ENCODE assay signal across 17 cellular contexts in the genomic region with DNA sequence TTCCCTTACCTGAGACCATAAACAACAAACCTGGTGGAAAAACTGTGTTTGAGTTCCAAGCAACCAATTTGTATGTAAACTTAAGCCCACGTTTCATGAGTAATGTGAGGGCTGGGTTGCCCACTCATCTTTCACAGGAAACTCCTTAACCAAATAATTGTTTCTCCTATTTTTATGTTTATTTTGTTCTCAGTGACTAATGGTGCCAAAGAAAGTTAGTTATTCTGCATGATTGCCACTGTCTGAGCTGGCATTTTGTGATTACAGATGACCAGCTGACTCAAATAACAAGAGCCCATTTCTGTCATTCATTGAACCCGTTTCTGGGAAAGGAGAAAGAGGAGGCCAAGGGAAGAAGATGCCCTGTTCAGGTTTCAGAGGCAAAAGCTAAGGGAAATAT.
"Had no signal": no experiment of that assay in that cellular context is flagged by ENCODE, and none has a peak within 500 bp of the region (broad histone marks: within the 10 kb centered on the region; RNA-seq: fewer than 3 reads in every experiment).

No MANE protein-coding gene starts in this region.

- H3K4me3 ChIP-seq: cardiac muscle cell, stomach, thoracic aorta, uterus had no signal

- DNase-seq: activated CD4-positive, CD25-positive, alpha-beta regulatory T cell; activated CD8-positive, alpha-beta memory T cell treated with anti-CD3 and anti-CD28 coated beads, Interleukin-2, amount 10 ng/mL, durations not matched to agents 7 days and 5 days; activated effector memory CD4-positive, alpha-beta T cell treated with anti-CD3 and anti-CD28 coated beads, Interleukin-2, amount 50 U/mL, for 16 hours; activated T-cell treated with anti-CD3 and anti-CD28 coated beads, Interleukin-2, amount 50 U/mL, for 24 hours; foreskin keratinocyte; head of caudate nucleus; left ventricle myocardium superior; mesenchymal stem cell; stimulated activated CD4-positive, alpha-beta T cell treated with anti-CD3 and anti-CD28 coated beads, Interleukin-15, amount 100 ng/mL, for 24 hours; stimulated activated CD4-positive, alpha-beta T cell treated with anti-CD3 and anti-CD28 coated beads, Interleukin-4, amount 100 ng/mL, for 4 hours; stomach; T-helper 17 cell; uterus had no signal

- H3K27me3 Mint-ChIP-seq: activated CD8-positive, alpha-beta memory T cell treated with anti-CD3 and anti-CD28 coated beads, Interleukin-2, amount 10 ng/mL, durations not matched to agents 7 days and 5 days; activated naive CD8-positive, alpha-beta T cell; activated T-cell treated with anti-CD3 and anti-CD28 coated beads, Interleukin-2, amount 50 U/mL, for 24 hours had no signal

- H3K36me3 Mint-ChIP-seq: activated CD8-positive, alpha-beta memory T cell treated with anti-CD3 and anti-CD28 coated beads, Interleukin-2, amount 10 ng/mL, durations not matched to agents 7 days and 5 days; activated naive CD8-positive, alpha-beta T cell had no signal

- H3K27me3 ChIP-seq: cardiac muscle cell, foreskin keratinocyte, stomach, uterus had no signal

- H3K27ac ChIP-seq: cardiac muscle cell, foreskin keratinocyte, stomach, thoracic aorta, uterus had no signal

- H3K27ac Mint-ChIP-seq: activated CD8-positive, alpha-beta memory T cell treated with anti-CD3 and anti-CD28 coated beads, Interleukin-2, amount 10 ng/mL, durations not matched to agents 7 days and 5 days; activated naive CD8-positive, alpha-beta T cell; activated T-cell treated with anti-CD3 and anti-CD28 coated beads, Interleukin-2, amount 50 U/mL, for 24 hours; nephron; T-helper 17 cell had no signal

- H3K9me3 ChIP-seq: stomach, thoracic aorta, uterus had no signal

- ATAC-seq: activated CD8-positive, alpha-beta memory T cell treated with anti-CD3 and anti-CD28 coated beads, Interleukin-2, amount 10 ng/mL, durations not matched to agents 7 days and 5 days; foreskin keratinocyte; left ventricle myocardium superior; T-helper 17 cell had no signal

- H3K4me1 ChIP-seq: foreskin keratinocyte, stomach, uterus had no signal

- H3K4me1 Mint-ChIP-seq: activated CD8-positive, alpha-beta memory T cell treated with anti-CD3 and anti-CD28 coated beads, Interleukin-2, amount 10 ng/mL, durations not matched to agents 7 days and 5 days; nephron; T-helper 17 cell had no signal

- H3K36me3 ChIP-seq: cardiac muscle cell, stomach, thoracic aorta, uterus had no signal

- H3K9me3 Mint-ChIP-seq: activated T-cell treated with anti-CD3 and anti-CD28 coated beads, Interleukin-2, amount 50 U/mL, for 24 hours; nephron had no signal

- H3K4me3 Mint-ChIP-seq: activated CD8-positive, alpha-beta memory T cell treated with anti-CD3 and anti-CD28 coated beads, Interleukin-2, amount 10 ng/mL, durations not matched to agents 7 days and 5 days; activated naive CD8-positive, alpha-beta T cell; activated T-cell treated with anti-CD3 and anti-CD28 coated beads, Interleukin-2, amount 50 U/mL, for 24 hours; nephron; T-helper 17 cell had no signal
